In genomic region chr9:76905661-76905983, GRCh38 we compare ENCODE assay signal across 11 cellular contexts. TPM values are rescaled to one million over a fixed set of nuclear protein-coding genes. Genes with fewer than 3 reads are reported as not detected.
DNase-seq lines count a peak whose midpoint lies in the region; ATAC-seq and TF ChIP-seq lines count a peak whose summit lies in the region.
"Had no signal": no experiment of that assay in that cellular context is flagged by ENCODE, and none has a peak within 500 bp of the region (broad histone marks: within the 10 kb centered on the region; RNA-seq: fewer than 3 reads in every experiment).

No MANE protein-coding gene starts in this region.

- no peak overlapping the region for H4K8ac ChIP-seq in mesenchymal stem cell (ENCODE audit: low read length)

- no peak overlapping the region for H2AK5ac ChIP-seq in mesenchymal stem cell (ENCODE audit: low read length, severe bottlenecking)

- H2BK120ac ChIP-seq in mesenchymal stem cell (ENCODE audit: low read depth, low read length) = no peak overlapping the region

- H3K27me3 Mint-ChIP-seq in chondrocyte (ENCODE audit: low read depth) = peaks cover 41% of the 10 kb centered on the region
- peaks cover 35% of the 10 kb centered on the region for H3K27me3 Mint-ChIP-seq in CD8-positive, alpha-beta T cell (ENCODE audit: low read depth)

- peaks cover 3% of the 10 kb centered on the region for H3K36me3 Mint-ChIP-seq in chondrocyte (ENCODE audit: low read depth)
- H3K36me3 Mint-ChIP-seq in CD8-positive, alpha-beta T cell = no peaks in the 10 kb centered on the region
- H3K36me3 Mint-ChIP-seq: natural killer cell had no signal

- no peak overlapping the region for H3K18ac ChIP-seq in mesenchymal stem cell (ENCODE audit: low read depth in 1 of 2, low read length in 2 of 2)

- whole genome bisulfite sequencing in mesenchymal stem cell = 1% methylated on average over 13 of the region's 13 CpGs
- 10 to 12% methylated on average over 13 of the region's 13 CpGs for WGBS in tibial nerve, 2 donors

- no peak overlapping the region for H4K91ac ChIP-seq in mesenchymal stem cell (ENCODE audit: low read length)

- CTCF ChIA-PET in CD8-positive, alpha-beta T cell (lab: Charles Lee) = no interaction called here

- H3K4me2 ChIP-seq in mesenchymal stem cell (ENCODE audit: low read length, poor library complexity, severe bottlenecking) = peak overlapping the region; percentile 89

- TF ChIP-seq CTCF in chondrocyte (IDR thresholded peaks at IDR 0.05) (no peak), tibial nerve (IDR thresholded peaks at IDR 0.05) (no peak)
- TF ChIP-seq CTCF in CD8-positive, alpha-beta T cell (IDR thresholded peaks at IDR 0.05) = no peak

- H3K27ac Mint-ChIP-seq in chondrocyte (ENCODE audit: unreplicated experiment) = no peak overlapping the region
- H3K27ac Mint-ChIP-seq in CD8-positive, alpha-beta T cell = no peak overlapping the region
- H3K27ac Mint-ChIP-seq: natural killer cell had no signal

- H2BK5ac ChIP-seq in mesenchymal stem cell (ENCODE audit: low read depth, low read length, poor library complexity, severe bottlenecking) = no peak overlapping the region

- H3K4me1 Mint-ChIP-seq in chondrocyte (ENCODE audit: low read depth) = peaks cover 26% of the 10 kb centered on the region
- peaks cover 6% of the 10 kb centered on the region for H3K4me1 Mint-ChIP-seq in CD8-positive, alpha-beta T cell (ENCODE audit: low read depth)
- H3K4me1 Mint-ChIP-seq: natural killer cell had no signal

- no peaks in the 10 kb centered on the region for H3K9me3 Mint-ChIP-seq in chondrocyte (ENCODE audit: low read depth)
- H3K9me3 Mint-ChIP-seq in CD8-positive, alpha-beta T cell = no peaks in the 10 kb centered on the region
- H3K9me3 Mint-ChIP-seq: natural killer cell had no signal

- peak overlapping the region; percentile 91 for H3K9ac ChIP-seq in mesenchymal stem cell (ENCODE audit: low read length)

- no peak for TF ChIP-seq EP300 in tibial nerve (IDR thresholded peaks at IDR 0.05)

- intact Hi-C loops in CD8-positive, alpha-beta T cell (cut with DNase I, micrococcal nuclease) = no loop called here

- H3K27me3 ChIP-seq in mesenchymal stem cell (ENCODE audit: control insufficient read depth in 1 of 2, insufficient read depth in 1 of 2, low read length in 2 of 2) = peaks cover 0 to 7% of the 10 kb centered on the region in 2 experiments
- peaks cover 0 to 3% of the 10 kb centered on the region in 2 donors for H3K27me3 ChIP-seq in tibial nerve
- peaks cover 5% of the 10 kb centered on the region for H3K27me3 ChIP-seq in CD8-positive, alpha-beta T cell (ENCODE audit: insufficient read depth, low read length)
- H3K27me3 ChIP-seq: thyroid gland had no signal

- H3K14ac ChIP-seq in mesenchymal stem cell (ENCODE audit: low read length in 2 of 2) = no peak overlapping the region

- peaks cover 10% of the 10 kb centered on the region for H3K4me1 ChIP-seq in mesenchymal stem cell (ENCODE audit: control insufficient read depth, insufficient read depth, low read depth, low read length)
- peaks cover 0 to 22% (median 12%) of the 10 kb centered on the region in 4 donors for H3K4me1 ChIP-seq in tibial nerve
- H3K4me1 ChIP-seq in CD8-positive, alpha-beta T cell (ENCODE audit: insufficient read depth, low read length) = no peaks in the 10 kb centered on the region

- POLR2A ChIA-PET in CD8-positive, alpha-beta T cell (lab: Charles Lee) = no interaction called here

- peaks cover 0 to 7% of the 10 kb centered on the region in 2 experiments for H3K36me3 ChIP-seq in mesenchymal stem cell (ENCODE audit: control insufficient read depth in 1 of 2, insufficient read depth in 2 of 2, low read depth in 1 of 2, low read length in 2 of 2)
- no peaks in the 10 kb centered on the region for H3K36me3 ChIP-seq in tibial nerve
- no peaks in the 10 kb centered on the region for H3K36me3 ChIP-seq in CD8-positive, alpha-beta T cell (ENCODE audit: insufficient read depth, low read length)
- H3K36me3 ChIP-seq: thyroid gland had no signal

- no peaks in the 10 kb centered on the region for H3K79me1 ChIP-seq in mesenchymal stem cell (replicated peaks; ENCODE audit: low read length, poor library complexity, severe bottlenecking)

- H2BK15ac ChIP-seq in mesenchymal stem cell (ENCODE audit: low read depth, poor library complexity, severe bottlenecking) = no peak overlapping the region

- H3K9me3 ChIP-seq in mesenchymal stem cell (ENCODE audit: control insufficient read depth, low read length) = no peaks in the 10 kb centered on the region
- H3K9me3 ChIP-seq in tibial nerve = no peaks in the 10 kb centered on the region
- no peaks in the 10 kb centered on the region for H3K9me3 ChIP-seq in CD8-positive, alpha-beta T cell (ENCODE audit: low read length)
- H3K9me3 ChIP-seq: thyroid gland had no signal

- H2AFZ ChIP-seq in mesenchymal stem cell (ENCODE audit: low read depth, low read length) = no peak overlapping the region

- peak; percentile 54 for DNase-seq in NCI-H146 (lab: John Stamatoyannopoulos, UW)
- DNase-seq in NCI-H146 treated with DMSO at 0.1 percent for 48 hours (lab: John Stamatoyannopoulos, UW; ENCODE audit: unreplicated experiment) = no peak
- no peak for DNase-seq in chondrocyte (ENCODE audit: low spot score)
- no peak for DNase-seq in mesenchymal stem cell
- DNase-seq in tibial nerve (ENCODE audit: low spot score in 2 of 2) = no peak
- no peak for DNase-seq in HuH-7.5 (ENCODE audit: low spot score)
- DNase-seq in D341Med (ENCODE audit: low spot score) = no peak
- DNase-seq in CD8-positive, alpha-beta T cell = no peak
- DNase-seq: natural killer cell, NCI-H1694 treated with DMSO at 0.1 percent for 48 hours had no signal

- H3K23ac ChIP-seq in mesenchymal stem cell (ENCODE audit: low read length in 2 of 2) = no peak overlapping the region

- H3K4me3 ChIP-seq in mesenchymal stem cell (ENCODE audit: insufficient read depth in 1 of 2, low read depth in 1 of 2, low read length in 2 of 2) (peak overlapping the region; percentile 35 to 90), tibial nerve (peak overlapping the region; percentile 29 to 54 (median 34))
- H3K4me3 ChIP-seq in CD8-positive, alpha-beta T cell (ENCODE audit: low read depth, low read length) = no peak overlapping the region

- H3K4me3 Mint-ChIP-seq in chondrocyte (ENCODE audit: unreplicated experiment) = peak overlapping the region; percentile 83
- no peak overlapping the region for H3K4me3 Mint-ChIP-seq in CD8-positive, alpha-beta T cell
- H3K4me3 Mint-ChIP-seq: natural killer cell had no signal

- H3K4ac ChIP-seq in mesenchymal stem cell (ENCODE audit: low read depth in 1 of 2, low read length in 2 of 2) = no peak overlapping the region

- no peak for ATAC-seq in CD8-positive, alpha-beta T cell
- ATAC-seq: natural killer cell had no signal

- H3K27ac ChIP-seq in mesenchymal stem cell (ENCODE audit: low read length, poor library complexity, severe bottlenecking) = no peak overlapping the region
- H3K27ac ChIP-seq in tibial nerve = peak overlapping the region in 2 of 4 donors; percentile 30 to 70
- no peak overlapping the region for H3K27ac ChIP-seq in CD8-positive, alpha-beta T cell (ENCODE audit: low read depth, low read length)

- H2BK12ac ChIP-seq in mesenchymal stem cell (ENCODE audit: low read length in 2 of 2) = no peak overlapping the region

- TF ChIP-seq POLR2A in tibial nerve (IDR thresholded peaks at IDR 0.05) = no peak

RNA-seq across cellular contexts. Expression of gene PRUNE2, which starts 0.3 kb away (rescaled TPM):
- total RNA-seq in chondrocyte (5.5 to 11.4 TPM (median 10.5 TPM) in 3 replicates), tibial nerve (10 to 100 TPM; 23.2 to 50.4 (median 24.2) TPM)
- 0.72 TPM for polyA plus RNA-seq in mesenchymal stem cell (2013, experiment 1 of 2)
- polyA plus RNA-seq in mesenchymal stem cell (2013, experiment 2 of 2) = 0.73 TPM
- not detected for total RNA-seq in CD8-positive, alpha-beta T cell
